In the genomic region with DNA sequence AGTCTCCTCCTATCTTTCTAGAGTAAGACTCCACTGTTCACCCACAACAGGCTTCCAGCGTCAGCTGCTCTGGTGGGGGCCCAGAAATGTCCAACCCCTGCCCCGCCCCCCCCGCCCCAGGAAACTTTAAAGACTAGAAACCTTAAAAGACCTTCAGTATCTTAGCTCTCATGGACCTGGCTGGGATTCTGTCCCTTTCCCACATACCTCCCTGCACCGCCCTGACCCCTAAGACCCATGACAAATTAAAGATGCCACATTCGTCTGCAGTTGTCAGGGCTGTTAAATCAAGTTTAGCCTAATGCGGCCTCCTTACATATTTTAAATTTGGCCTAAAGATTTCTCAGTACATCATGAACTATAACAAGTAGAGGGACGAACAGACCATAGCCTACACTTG, we compare ENCODE assay signal across 24 cellular contexts. TPM values are rescaled to one million over a fixed set of nuclear protein-coding genes. Genes with fewer than 3 reads are reported as not detected.
DNase-seq lines count a peak whose midpoint lies in the region; ATAC-seq and TF ChIP-seq lines count a peak whose summit lies in the region.
"Had no signal": no experiment of that assay in that cellular context is flagged by ENCODE, and none has a peak within 500 bp of the region (broad histone marks: within the 10 kb centered on the region; RNA-seq: fewer than 3 reads in every experiment).

No MANE protein-coding gene starts in this region.

- WGBS in esophagus muscularis mucosa = 83% methylated on average over 7 of the region's 7 CpGs

- ATAC-seq in Right ventricle myocardium superior (ENCODE audit: poor library complexity) = no peak
- no peak for ATAC-seq in left colon
- ATAC-seq: A549, GM12878, GM23338, HCT116 had no signal

- TF ChIP-seq CTCF in right atrium auricular region (IDR thresholded peaks at IDR 0.05) = no peak
- no peak for TF ChIP-seq CTCF in esophagus muscularis mucosa (IDR thresholded peaks at IDR 0.05)
- TF ChIP-seq CTCF in osteocyte (IDR thresholded peaks at IDR 0.05) = no peak

- peaks cover 24% of the 10 kb centered on the region for H3K9me3 Mint-ChIP-seq in osteocyte (ENCODE audit: unreplicated experiment)

- H3K27me3 Mint-ChIP-seq in osteocyte (ENCODE audit: unreplicated experiment) = no peaks in the 10 kb centered on the region

- no peak overlapping the region for H3K27ac Mint-ChIP-seq in osteocyte (ENCODE audit: unreplicated experiment)
- H3K27ac Mint-ChIP-seq: CD14-positive monocyte; CD4-positive, alpha-beta T cell; CD8-positive, alpha-beta memory T cell; GM23338; H9 had no signal

- H3K9me3 ChIP-seq in right atrium auricular region (peaks cover 0 to 10% of the 10 kb centered on the region in 2 donors), esophagus muscularis mucosa (peaks cover 0 to 12% (median 5%) of the 10 kb centered on the region in 4 donors)
- H3K9me3 ChIP-seq: BE2C had no signal

- DNase-seq in right atrium auricular region (ENCODE audit: low spot score) = peak; percentile 26
- no peak for DNase-seq in Right ventricle myocardium superior
- DNase-seq in esophagus muscularis mucosa (ENCODE audit: extremely low spot score) = peak; percentile 47
- DNase-seq in osteocyte (ENCODE audit: extremely low spot score, unreplicated experiment) = peak; percentile 19
- no peak for DNase-seq in left colon
- no peak for DNase-seq in amniotic stem cell (lab: John Stamatoyannopoulos, UW)
- DNase-seq: 8988T; ACHN; AML-193; BE2C; CD4-positive, alpha-beta T cell; CD8-positive, alpha-beta memory T cell; DMS 273 treated with DMSO at 0.1 percent for 48 hours; DMS79; EL; GDM1; H9 had no signal

- no peak overlapping the region for H3K27ac ChIP-seq in right atrium auricular region
- H3K27ac ChIP-seq in esophagus muscularis mucosa (replicated peaks in 1 of 4) = no peak overlapping the region
- H3K27ac ChIP-seq: A549; BLaER1 treated with 17β-estradiol and CSF1 and Interleukin-3, amounts not matched to agents 10 nM and 100 nM had no signal

- no peaks in the 10 kb centered on the region for H3K4me1 Mint-ChIP-seq in osteocyte (ENCODE audit: unreplicated experiment)
- H3K4me1 Mint-ChIP-seq: CD14-positive monocyte; CD8-positive, alpha-beta memory T cell; GM23338 had no signal

- no peaks in the 10 kb centered on the region for H3K27me3 ChIP-seq in right atrium auricular region
- no peaks in the 10 kb centered on the region for H3K27me3 ChIP-seq in esophagus muscularis mucosa
- H3K27me3 ChIP-seq: BE2C; BLaER1 treated with 17β-estradiol and CSF1 and Interleukin-3, amounts not matched to agents 10 nM and 100 nM had no signal

- no peak overlapping the region for H3K4me3 ChIP-seq in right atrium auricular region
- H3K4me3 ChIP-seq in esophagus muscularis mucosa = no peak overlapping the region
- H3K4me3 ChIP-seq: A549; BLaER1 treated with 17β-estradiol and CSF1 and Interleukin-3, amounts not matched to agents 10 nM and 100 nM; GM12878; GM23338 had no signal

- H3K4me1 ChIP-seq in right atrium auricular region (no peaks in the 10 kb centered on the region), esophagus muscularis mucosa (no peaks in the 10 kb centered on the region)
- H3K4me1 ChIP-seq: A549; BE2C; BLaER1 treated with 17β-estradiol and CSF1 and Interleukin-3, amounts not matched to agents 10 nM and 100 nM had no signal

- intact Hi-C loops in Right ventricle myocardium superior (cut with DNase I) = no loop called here
- intact Hi-C loops in esophagus muscularis mucosa (cut with DNase I) = no loop called here
- intact Hi-C loops in left colon (cut with DNase I, micrococcal nuclease) = no loop called here

- H3K36me3 ChIP-seq in right atrium auricular region (no peaks in the 10 kb centered on the region), esophagus muscularis mucosa (no peaks in the 10 kb centered on the region)
- H3K36me3 ChIP-seq: BE2C; BLaER1 treated with 17β-estradiol and CSF1 and Interleukin-3, amounts not matched to agents 10 nM and 100 nM had no signal

- TF ChIP-seq POLR2A in esophagus muscularis mucosa (IDR thresholded peaks at IDR 0.05; ENCODE audit: low read depth) = no peak

- no peaks in the 10 kb centered on the region for H3K36me3 Mint-ChIP-seq in osteocyte (ENCODE audit: unreplicated experiment)
- H3K36me3 Mint-ChIP-seq: CD14-positive monocyte; CD8-positive, alpha-beta memory T cell had no signal

- no peak overlapping the region for H3K4me3 Mint-ChIP-seq in osteocyte (ENCODE audit: unreplicated experiment)
- H3K4me3 Mint-ChIP-seq: CD14-positive monocyte; CD4-positive, alpha-beta T cell; CD8-positive, alpha-beta memory T cell; GM23338; H9 had no signal

- TF ChIP-seq EP300 in esophagus muscularis mucosa (IDR thresholded peaks at IDR 0.05) = no peak

RNA-seq across cellular contexts. Expression of gene SERPINA10, which starts 10.0 kb away (rescaled TPM):
- total RNA-seq in right atrium auricular region (not detected), Right ventricle myocardium superior (not detected), esophagus muscularis mucosa (not detected), osteocyte (not detected in 2 replicates), left colon (under 1 TPM; 0.18 to 0.31 TPM)
- total RNA-seq: CD4-positive, alpha-beta T cell; CD8-positive, alpha-beta memory T cell; GM12878; GM23338; H4; H9 had no signal

RNA-seq across cellular contexts. Expression of gene SERPINA6, which starts 20.0 kb away (rescaled TPM):
- total RNA-seq in right atrium auricular region (not detected), Right ventricle myocardium superior (not detected), esophagus muscularis mucosa (not detected), osteocyte (not detected in 2 replicates), left colon (1 to 10 TPM; 1.6 to 1.7 TPM)
- total RNA-seq: CD4-positive, alpha-beta T cell; CD8-positive, alpha-beta memory T cell; GM23338; H9 had no signal

Comparison
In these comparisons a context has a peak if more than half of its experiments do, and no peak if none do; other contexts are left out.
1. DNase-seq: peak in right atrium auricular region (single experiment), esophagus muscularis mucosa (single experiment) and osteocyte (single experiment); none in Right ventricle myocardium superior (single experiment), left colon (0 of 2) and amniotic stem cell (single experiment).